ENCODE assay signal across 3 cellular contexts in genomic region chr1:62677822-62678221, GRCh38.
TF ChIP-seq lines count a peak whose summit lies in the region.

No MANE protein-coding gene starts in this region.

TF ChIP-seq in HEK293, 187 proteins besides CTCF, POLR2A, EP300 and RAD21:
- TF ChIP-seq ZNF121 (tag by site-specific recombination; IDR thresholded peaks at IDR 0.05) = peak; percentile 85

TF ChIP-seq in WTC11, 78 proteins besides CTCF, POLR2A, EP300 and RAD21:
- TF ChIP-seq ZNF121 (CRISPR knock-in tag; IDR thresholded peaks at IDR 0.05) = peak; percentile 80; the same call in 1 of the 2 replicates
TF ChIP-seq in WTC11: peak in this region for 1; not testable (repeated sequence) for 77.

TF ChIP-seq in H1, 55 proteins besides CTCF, POLR2A, EP300 and RAD21:
- 0 out of 2 replicates have a peak, but pooled peaks have one; percentile 44 for TF ChIP-seq KDM1A (IDR thresholded peaks at IDR 0.05; ENCODE audit: borderline replicate concordance, low read length)
TF ChIP-seq in H1: peak in this region for 1; not testable (repeated sequence) for 54.
